18 cellular contexts compared by ENCODE assay signal in the genomic region with DNA sequence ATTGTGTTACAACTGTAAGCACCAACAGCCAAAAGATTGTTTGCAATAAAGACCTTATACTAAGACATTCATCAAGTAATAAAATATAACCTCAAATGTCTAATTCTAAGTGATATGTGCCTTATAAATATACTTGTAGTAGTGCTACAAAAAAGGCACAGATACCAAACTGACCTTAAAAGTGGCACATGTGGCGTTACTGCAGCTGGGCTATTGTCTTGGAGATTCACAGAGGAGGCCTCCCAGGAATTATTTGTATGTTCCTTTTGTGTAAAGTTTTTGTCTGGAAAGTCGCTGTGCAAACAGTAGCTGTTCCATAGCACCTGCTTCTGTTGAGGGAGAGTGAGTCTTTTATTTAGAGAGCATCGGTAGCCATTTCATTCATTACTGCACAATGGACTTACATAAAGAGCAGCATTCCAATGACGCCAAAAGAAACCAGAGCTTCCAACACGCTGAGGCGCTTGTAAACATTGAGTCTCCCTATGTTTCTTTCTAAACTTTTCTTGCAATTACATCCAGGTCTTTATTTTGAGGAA.
DNase-seq lines count a peak whose midpoint lies in the region; ATAC-seq and TF ChIP-seq lines count a peak whose summit lies in the region.
"Had no signal": no experiment of that assay in that cellular context is flagged by ENCODE, and none has a peak within 500 bp of the region (broad histone marks: within the 10 kb centered on the region; RNA-seq: fewer than 3 reads in every experiment).

No MANE protein-coding gene starts in this region.

- in situ Hi-C loops in astrocyte of the spinal cord (cut with HindIII; ENCODE audit: low sequenced_read_pairs), result no loop called here
- in situ Hi-C loops in brain microvascular endothelial cell (cut with HindIII; ENCODE audit: low pct_ligation_motif_present, low sequenced_read_pairs), result no loop called here

- no peaks in the 10 kb centered on the region for H3K27me3 ChIP-seq in brain microvascular endothelial cell (replicated peaks)
- H3K27me3 ChIP-seq: body of pancreas, esophagus squamous epithelium had no signal

- no peak for ATAC-seq in GM19463 (IDR thresholded peaks at IDR 0.05; ENCODE audit: unreplicated experiment)
- no peak for ATAC-seq in left cardiac atrium
- no peak for ATAC-seq in GM19328 (IDR thresholded peaks at IDR 0.05; ENCODE audit: unreplicated experiment)
- ATAC-seq: body of pancreas, Panc1 had no signal

- no peak overlapping the region for H3K4me3 ChIP-seq in astrocyte of the spinal cord (ENCODE audit: low read depth, low read length)
- no peak overlapping the region for H3K4me3 ChIP-seq in brain microvascular endothelial cell (ENCODE audit: low read depth, low read length)
- H3K4me3 ChIP-seq: BLaER1 treated with 17β-estradiol and CSF1 and Interleukin-3, amounts not matched to agents 10 nM and 100 nM; body of pancreas; esophagus squamous epithelium had no signal

- TF ChIP-seq CTCF in astrocyte of the spinal cord (IDR thresholded peaks at IDR 0.05; ENCODE audit: low read depth, low read length) (no peak), brain microvascular endothelial cell (IDR thresholded peaks at IDR 0.05; ENCODE audit: low read depth, low read length, missing control alignments) (no peak)

- DNase-seq in NCI-H1436 (lab: John Stamatoyannopoulos, UW) (peak; percentile 4), NCI-H1436 treated with DMSO at 0.1 percent for 48 hours (lab: John Stamatoyannopoulos, UW) (no peak), NCI-H2196 treated with DMSO at 0.1 percent for 48 hours (lab: John Stamatoyannopoulos, UW; ENCODE audit: unreplicated experiment) (peak; percentile 48), astrocyte of the spinal cord (ENCODE audit: low read depth, low spot score) (peak; percentile 26), left cardiac atrium (no peak), brain microvascular endothelial cell (no peak)
- DNase-seq: activated B cell treated with CpG ODN at 0.5 μM for 24 hours; body of pancreas; esophagus squamous epithelium; midbrain; NCI-H524; occipital lobe; stimulated activated CD4-positive, alpha-beta T cell treated with anti-CD3 and anti-CD28 coated beads, Interleukin-4, amount 100 ng/mL, for 1 hour had no signal

- H3K27ac ChIP-seq in brain microvascular endothelial cell, result no peak overlapping the region
- H3K27ac ChIP-seq: 22Rv1; BLaER1 treated with 17β-estradiol and CSF1 and Interleukin-3, amounts not matched to agents 10 nM and 100 nM; body of pancreas; esophagus squamous epithelium had no signal

- intact Hi-C loops in left cardiac atrium (cut with DNase I), result no loop called here

- no peaks in the 10 kb centered on the region for H3K36me3 ChIP-seq in brain microvascular endothelial cell (replicated peaks)
- H3K36me3 ChIP-seq: BLaER1 treated with 17β-estradiol and CSF1 and Interleukin-3, amounts not matched to agents 10 nM and 100 nM; esophagus squamous epithelium had no signal

Comparison
In these comparisons a context has a peak if more than half of its experiments do, and no peak if none do; other contexts are left out.
1. DNase-seq: peak in NCI-H1436 (single experiment), NCI-H2196 treated with DMSO at 0.1 percent for 48 hours (single experiment) and astrocyte of the spinal cord (single experiment); none in NCI-H1436 treated with DMSO at 0.1 percent for 48 hours (single experiment), left cardiac atrium (single experiment) and brain microvascular endothelial cell (single experiment).